In the genomic region with DNA sequence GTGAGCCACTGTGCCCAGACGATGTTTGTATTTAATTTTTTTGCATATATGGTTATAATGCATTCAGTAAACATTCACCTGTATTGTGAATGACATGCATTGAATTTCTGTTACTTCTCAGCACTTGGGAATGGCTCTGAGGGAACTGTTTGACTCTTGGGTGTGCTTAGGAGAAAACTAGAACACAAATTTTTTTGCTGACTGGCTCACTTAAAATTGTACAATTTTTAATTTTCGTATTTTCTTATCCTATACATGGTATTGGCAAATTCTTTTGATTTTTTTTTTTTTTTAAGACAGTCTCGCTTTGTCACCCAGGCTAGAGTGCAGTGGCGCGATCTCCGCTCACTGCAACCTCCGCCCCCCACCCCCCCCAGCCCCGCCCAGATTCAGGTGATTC, we compare ENCODE assay signal across 35 cellular contexts.
"Had no signal": no experiment of that assay in that cellular context is flagged by ENCODE, and none has a peak within 500 bp of the region (broad histone marks: within the 10 kb centered on the region; RNA-seq: fewer than 3 reads in every experiment).

No MANE protein-coding gene starts in this region.

- H3K36me3 ChIP-seq: MG63 had no signal

- H3K4me3 ChIP-seq: MG63 had no signal

- DNase-seq: Kasumi-1, MG63, MM.1S, MV-4-11, NCI-H1048, NCI-H1092, NCI-H1092 treated with DMSO at 0.1 percent for 48 hours, NCI-H1105, NCI-H1105 treated with DMSO at 0.1 percent for 48 hours, NCI-H1417, NCI-H1417 treated with DMSO at 0.1 percent for 48 hours, NCI-H1436, NCI-H1436 treated with DMSO at 0.1 percent for 48 hours, NCI-H146, NCI-H1694, NCI-H1694 treated with DMSO at 0.1 percent for 48 hours, NCI-H187, NCI-H187 treated with DMSO at 0.1 percent for 48 hours, NCI-H1930, NCI-H2029, NCI-H2029 treated with DMSO at 0.1 percent for 48 hours, NCI-H2081, NCI-H2081 treated with DMSO at 0.1 percent for 48 hours, NCI-H2107, NCI-H2171, NCI-H2171 treated with DMSO at 0.1 percent for 48 hours, NCI-H2227 treated with DMSO at 0.1 percent for 48 hours, NCI-H226, NCI-H345, NCI-H446, NCI-H446 treated with DMSO at 0.1 percent for 48 hours, NCI-H510A treated with DMSO at 0.1 percent for 48 hours, NCI-H524, NCI-H524 treated with DMSO at 0.1 percent for 48 hours, NCI-H526 had no signal

- H3K27me3 ChIP-seq: MG63 had no signal

- H3K9me3 ChIP-seq: MG63 had no signal
